ENCODE assay signal across 15 cellular contexts in the genomic region with DNA sequence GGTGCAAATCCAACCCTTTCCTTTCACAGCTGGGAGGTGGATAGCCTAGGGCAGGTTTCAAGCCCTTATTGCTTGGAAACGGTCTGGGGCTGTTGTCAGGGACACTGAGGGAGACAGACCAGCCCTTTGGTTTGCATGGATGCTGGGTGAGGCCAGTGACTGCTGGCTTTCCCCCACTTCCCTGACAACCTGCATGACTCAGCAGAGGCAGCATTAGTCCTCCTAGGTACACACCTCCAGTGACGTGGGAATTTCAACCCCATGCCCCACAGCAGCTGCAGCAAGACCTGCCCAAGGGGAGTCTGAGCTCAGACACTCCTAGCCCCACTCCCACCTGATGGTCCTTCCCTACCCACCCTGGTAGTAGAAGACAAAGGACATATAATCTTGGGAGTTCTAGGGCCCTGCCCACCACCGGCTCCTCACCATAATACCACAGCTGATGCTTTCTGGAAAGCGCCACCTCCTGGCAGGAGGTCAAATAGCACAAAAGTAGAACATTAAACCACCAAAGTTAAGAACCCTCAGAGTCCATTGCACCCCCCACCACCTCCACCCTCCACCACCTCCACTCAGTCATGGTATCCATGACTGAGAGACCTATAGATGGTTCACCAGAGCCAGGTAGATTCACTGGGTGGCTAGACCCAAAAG.
DNase-seq lines count a peak whose midpoint lies in the region; ATAC-seq and TF ChIP-seq lines count a peak whose summit lies in the region.
"Had no signal": no experiment of that assay in that cellular context is flagged by ENCODE, and none has a peak within 500 bp of the region (broad histone marks: within the 10 kb centered on the region; RNA-seq: fewer than 3 reads in every experiment).

No MANE protein-coding gene starts in this region.

- TF ChIP-seq RAD21 in SK-N-SH (IDR thresholded peaks at IDR 0.05; ENCODE audit: low read length): no peak

- TF ChIP-seq EP300 in SK-N-SH (IDR thresholded peaks at IDR 0.05; ENCODE audit: borderline replicate concordance in 1 of 2, low read depth in 1 of 2, low read length in 1 of 2): no peak

- H3K4me3 ChIP-seq in SK-N-SH (ENCODE audit: low read depth in 2 of 2, low read length in 1 of 2): no peak overlapping the region
- no peak overlapping the region for H3K4me3 ChIP-seq in Panc1 (ENCODE audit: low read depth in 2 of 2, low read length in 2 of 2)
- no peak overlapping the region for H3K4me3 ChIP-seq in right cardiac atrium (ENCODE audit: low read length)
- H3K4me3 ChIP-seq: A549, esophagus squamous epithelium, GM23248, thyroid gland had no signal

- no peak overlapping the region for H3K9ac ChIP-seq in SK-N-SH
- H3K9ac ChIP-seq: GM23248 had no signal

- H3K9me2 ChIP-seq in SK-N-SH: no peaks in the 10 kb centered on the region

- POLR2A ChIA-PET in SK-N-SH (lab: Yijun Ruan, JAX): no interaction called here
- POLR2A ChIA-PET in Panc1 (lab: Charles Lee): no interaction called here

- H3K27me3 ChIP-seq in SK-N-SH (ENCODE audit: insufficient read depth) (no peaks in the 10 kb centered on the region), Panc1 (ENCODE audit: control insufficient read depth, insufficient read depth, low read length) (no peaks in the 10 kb centered on the region), right cardiac atrium (ENCODE audit: control insufficient read depth, insufficient read depth) (no peaks in the 10 kb centered on the region)
- H3K27me3 ChIP-seq: esophagus squamous epithelium, neutrophil, thyroid gland had no signal

- in situ Hi-C loops in Panc1 (cut with HindIII; ENCODE audit: low pct_unique_long_range_greater_than_20kb, low sequenced_read_pairs): no loop called here

- intact Hi-C loops in Panc1 (cut with micrococcal nuclease; ENCODE audit: unreplicated experiment) (no loop called here), right cardiac atrium (cut with DNase I) (no loop called here)

- WGBS in SK-N-SH (ENCODE audit: low lambda C conversion rate): 29% methylated on average over 4 of the region's 4 CpGs
- 79% methylated on average over 4 of the region's 4 CpGs for WGBS in right cardiac atrium

- H3K27ac ChIP-seq in SK-N-SH (ENCODE audit: low read depth in 2 of 2, low read length in 1 of 2): no peak overlapping the region
- H3K27ac ChIP-seq in Panc1 (ENCODE audit: low read length): no peak overlapping the region
- no peak overlapping the region for H3K27ac ChIP-seq in right cardiac atrium (ENCODE audit: low read length)
- H3K27ac ChIP-seq: A549, esophagus squamous epithelium, GM23248, neutrophil, thyroid gland had no signal

- DNase-seq in SK-N-SH (no peak), Panc1 (ENCODE audit: low read depth, low spot score) (no peak), mesenteric fat pad (ENCODE audit: low spot score) (peak; percentile 75), A172 (ENCODE audit: low spot score) (no peak), right cardiac atrium (no peak), UCSD-AML1 (lab: John Stamatoyannopoulos, UW; ENCODE audit: unreplicated experiment) (no peak)
- DNase-seq: activated CD8-positive, alpha-beta memory T cell treated with anti-CD3 and anti-CD28 coated beads, Interleukin-2, amount 10 ng/mL, durations not matched to agents 7 days and 5 days; esophagus squamous epithelium; GM23248; RPMI8226; thyroid gland had no signal

- H3K79me2 ChIP-seq in SK-N-SH (ENCODE audit: insufficient read depth): no peaks in the 10 kb centered on the region

- H3K4me1 ChIP-seq in SK-N-SH (ENCODE audit: control insufficient read depth in 1 of 2, insufficient read depth in 2 of 2, low read depth in 1 of 2, low read length in 1 of 2): no peaks in the 10 kb centered on the region
- no peaks in the 10 kb centered on the region for H3K4me1 ChIP-seq in Panc1 (ENCODE audit: control insufficient read depth, insufficient read depth, low read length)
- H3K4me1 ChIP-seq in right cardiac atrium (ENCODE audit: control insufficient read depth, insufficient read depth, low read length): no peaks in the 10 kb centered on the region
- H3K4me1 ChIP-seq: A549, esophagus squamous epithelium, thyroid gland had no signal

- ATAC-seq in SK-N-SH treated with all-trans-retinoic acid at 6 μM for 48 hours (no peak), GM19351 (IDR thresholded peaks at IDR 0.05; ENCODE audit: unreplicated experiment) (peak; percentile 62), Panc1 (no peak), right cardiac atrium (no peak)
- ATAC-seq: A549; activated CD8-positive, alpha-beta memory T cell treated with anti-CD3 and anti-CD28 coated beads, Interleukin-2, amount 10 ng/mL, durations not matched to agents 7 days and 5 days had no signal

- H2AFZ ChIP-seq in SK-N-SH (ENCODE audit: low read depth): no peak overlapping the region
- H2AFZ ChIP-seq: GM23248 had no signal

- H3K9me3 ChIP-seq in SK-N-SH (no peaks in the 10 kb centered on the region), Panc1 (ENCODE audit: control insufficient read depth, insufficient read depth, low read depth, low read length) (no peaks in the 10 kb centered on the region), right cardiac atrium (ENCODE audit: control insufficient read depth, low read length) (no peaks in the 10 kb centered on the region)
- H3K9me3 ChIP-seq: A549, esophagus squamous epithelium, neutrophil, thyroid gland had no signal

- BruUV-seq in Panc1 (replicated peaks; lab: Mats Ljungman, UMichigan): no TSS peak

- H4K20me1 ChIP-seq in SK-N-SH (ENCODE audit: insufficient read depth): no peaks in the 10 kb centered on the region

- no peak overlapping the region for H3K4me2 ChIP-seq in SK-N-SH
- H3K4me2 ChIP-seq: A549 had no signal

- TF ChIP-seq CTCF in SK-N-SH (IDR thresholded peaks at IDR 0.05): peak; percentile 28
- TF ChIP-seq CTCF in Panc1 (IDR thresholded peaks at IDR 0.05): peak; percentile 26; the same call in 1 of the 2 replicates

- H3K36me3 ChIP-seq in SK-N-SH (replicated peaks in 1 of 2; ENCODE audit: control insufficient read depth in 1 of 2, insufficient read depth in 2 of 2, low read length in 1 of 2) (no peaks in the 10 kb centered on the region), Panc1 (ENCODE audit: control insufficient read depth, insufficient read depth, low read length) (no peaks in the 10 kb centered on the region)
- H3K36me3 ChIP-seq: esophagus squamous epithelium, neutrophil, thyroid gland had no signal

- CTCF ChIA-PET in SK-N-SH (lab: Yijun Ruan, JAX) (no interaction called here), Panc1 (lab: Charles Lee) (no interaction called here)

- no peaks in the 10 kb centered on the region for H3F3A ChIP-seq in SK-N-SH (replicated peaks; ENCODE audit: insufficient read depth)

TF ChIP-seq in SK-N-SH, 30 proteins besides CTCF, POLR2A, EP300 and RAD21 (continues in another document):
- TF ChIP-seq MEF2A (IDR thresholded peaks at IDR 0.05; ENCODE audit: borderline replicate concordance, low read depth): no peak
- no peak for TF ChIP-seq RXRA (IDR thresholded peaks at IDR 0.05; ENCODE audit: borderline replicate concordance, low read depth)
- TF ChIP-seq, protein P1, sequence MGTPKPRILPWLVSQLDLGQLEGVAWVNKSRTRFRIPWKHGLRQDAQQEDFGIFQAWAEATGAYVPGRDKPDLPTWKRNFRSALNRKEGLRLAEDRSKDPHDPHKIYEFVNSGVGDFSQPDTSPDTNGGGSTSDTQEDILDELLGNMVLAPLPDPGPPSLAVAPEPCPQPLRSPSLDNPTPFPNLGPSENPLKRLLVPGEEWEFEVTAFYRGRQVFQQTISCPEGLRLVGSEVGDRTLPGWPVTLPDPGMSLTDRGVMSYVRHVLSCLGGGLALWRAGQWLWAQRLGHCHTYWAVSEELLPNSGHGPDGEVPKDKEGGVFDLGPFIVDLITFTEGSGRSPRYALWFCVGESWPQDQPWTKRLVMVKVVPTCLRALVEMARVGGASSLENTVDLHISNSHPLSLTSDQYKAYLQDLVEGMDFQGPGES (IDR thresholded peaks at IDR 0.05; ENCODE audit: low read depth, low read length): no peak
- TF ChIP-seq, protein P2, sequence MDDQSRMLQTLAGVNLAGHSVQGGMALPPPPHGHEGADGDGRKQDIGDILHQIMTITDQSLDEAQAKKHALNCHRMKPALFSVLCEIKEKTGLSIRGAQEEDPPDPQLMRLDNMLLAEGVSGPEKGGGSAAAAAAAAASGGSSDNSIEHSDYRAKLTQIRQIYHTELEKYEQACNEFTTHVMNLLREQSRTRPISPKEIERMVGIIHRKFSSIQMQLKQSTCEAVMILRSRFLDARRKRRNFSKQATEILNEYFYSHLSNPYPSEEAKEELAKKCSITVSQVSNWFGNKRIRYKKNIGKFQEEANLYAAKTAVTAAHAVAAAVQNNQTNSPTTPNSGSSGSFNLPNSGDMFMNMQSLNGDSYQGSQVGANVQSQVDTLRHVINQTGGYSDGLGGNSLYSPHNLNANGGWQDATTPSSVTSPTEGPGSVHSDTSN (IDR thresholded peaks at IDR 0.05): no peak
- TF ChIP-seq NRF1 (IDR thresholded peaks at IDR 0.05; ENCODE audit: low read depth, low read length): no peak

TF ChIP-seq in SK-N-SH treated with all-trans-retinoic acid at 6 μM for 48 hours, 23 proteins besides CTCF, POLR2A, EP300 and RAD21:
- TF ChIP-seq, protein P3, sequence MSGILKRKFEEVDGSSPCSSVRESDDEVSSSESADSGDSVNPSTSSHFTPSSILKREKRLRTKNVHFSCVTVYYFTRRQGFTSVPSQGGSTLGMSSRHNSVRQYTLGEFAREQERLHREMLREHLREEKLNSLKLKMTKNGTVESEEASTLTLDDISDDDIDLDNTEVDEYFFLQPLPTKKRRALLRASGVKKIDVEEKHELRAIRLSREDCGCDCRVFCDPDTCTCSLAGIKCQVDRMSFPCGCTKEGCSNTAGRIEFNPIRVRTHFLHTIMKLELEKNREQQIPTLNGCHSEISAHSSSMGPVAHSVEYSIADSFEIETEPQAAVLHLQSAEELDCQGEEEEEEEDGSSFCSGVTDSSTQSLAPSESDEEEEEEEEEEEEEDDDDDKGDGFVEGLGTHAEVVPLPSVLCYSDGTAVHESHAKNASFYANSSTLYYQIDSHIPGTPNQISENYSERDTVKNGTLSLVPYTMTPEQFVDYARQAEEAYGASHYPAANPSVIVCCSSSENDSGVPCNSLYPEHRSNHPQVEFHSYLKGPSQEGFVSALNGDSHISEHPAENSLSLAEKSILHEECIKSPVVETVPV (CRISPR knock-in tag; IDR thresholded peaks at IDR 0.05): no peak
- TF ChIP-seq, protein P4, sequence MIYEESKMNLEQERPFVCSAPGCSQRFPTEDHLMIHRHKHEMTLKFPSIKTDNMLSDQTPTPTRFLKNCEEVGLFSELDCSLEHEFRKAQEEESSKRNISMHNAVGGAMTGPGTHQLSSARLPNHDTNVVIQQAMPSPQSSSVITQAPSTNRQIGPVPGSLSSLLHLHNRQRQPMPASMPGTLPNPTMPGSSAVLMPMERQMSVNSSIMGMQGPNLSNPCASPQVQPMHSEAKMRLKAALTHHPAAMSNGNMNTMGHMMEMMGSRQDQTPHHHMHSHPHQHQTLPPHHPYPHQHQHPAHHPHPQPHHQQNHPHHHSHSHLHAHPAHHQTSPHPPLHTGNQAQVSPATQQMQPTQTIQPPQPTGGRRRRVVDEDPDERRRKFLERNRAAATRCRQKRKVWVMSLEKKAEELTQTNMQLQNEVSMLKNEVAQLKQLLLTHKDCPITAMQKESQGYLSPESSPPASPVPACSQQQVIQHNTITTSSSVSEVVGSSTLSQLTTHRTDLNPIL (CRISPR knock-in tag; IDR thresholded peaks at IDR 0.05; ENCODE audit: low read depth): no peak
- no peak for TF ChIP-seq ISL1 (CRISPR knock-in tag; IDR thresholded peaks at IDR 0.05)
